ENCODE assay signal across 10 cellular contexts in genomic region chr17:50218771-50219315, GRCh38. TPM values are rescaled to one million over a fixed set of nuclear protein-coding genes. Genes with fewer than 3 reads are reported as not detected.
DNase-seq lines count a peak whose midpoint lies in the region; ATAC-seq and TF ChIP-seq lines count a peak whose summit lies in the region.
"Had no signal": no experiment of that assay in that cellular context is flagged by ENCODE, and none has a peak within 500 bp of the region (broad histone marks: within the 10 kb centered on the region; RNA-seq: fewer than 3 reads in every experiment).

No MANE protein-coding gene starts in this region.

- H3K4me3 ChIP-seq in cardiac fibroblast (replicated peaks in 1 of 2; ENCODE audit: low read depth in 2 of 2, low read length in 2 of 2): peak overlapping the region in 1 of 2 donors; percentile 3

- H3K9me3 Mint-ChIP-seq in nephron progenitor cell: no peaks in the 10 kb centered on the region
- no peaks in the 10 kb centered on the region for H3K9me3 Mint-ChIP-seq in activated T-cell treated with anti-CD3 and anti-CD28 coated beads, Interleukin-2, amount 50 U/mL, for 72 hours

- DNase-seq in ACHN: peak; percentile 87
- DNase-seq in M059J (ENCODE audit: low read depth): peak; percentile 96
- peak; percentile 92 to 97 for DNase-seq in cardiac fibroblast (ENCODE audit: low read depth in 2 of 2)
- no peak for DNase-seq in nephron progenitor cell
- no peak for DNase-seq in activated T-cell treated with anti-CD3 and anti-CD28 coated beads, Interleukin-2, amount 50 U/mL, for 72 hours
- no peak for DNase-seq in T-helper 2 cell
- DNase-seq: activated CD4-positive, CD25-positive, alpha-beta regulatory T cell treated with anti-CD3 and anti-CD28 coated beads, Interleukin-2, amount 50 U/mL, for 72 hours; NCI-H1092 treated with DMSO at 0.1 percent for 48 hours had no signal

- TF ChIP-seq CTCF in cardiac fibroblast (IDR thresholded peaks at IDR 0.05; ENCODE audit: low read depth, low read length) (no peak), nephron progenitor cell (IDR thresholded peaks at IDR 0.05) (no peak)

- peak overlapping the region; percentile 97 for H3K27ac Mint-ChIP-seq in nephron progenitor cell
- no peak overlapping the region for H3K27ac Mint-ChIP-seq in activated T-cell treated with anti-CD3 and anti-CD28 coated beads, Interleukin-2, amount 50 U/mL, for 72 hours

- no peak overlapping the region for H3K4me3 Mint-ChIP-seq in nephron progenitor cell
- H3K4me3 Mint-ChIP-seq in activated T-cell treated with anti-CD3 and anti-CD28 coated beads, Interleukin-2, amount 50 U/mL, for 72 hours: no peak overlapping the region

- H3K36me3 Mint-ChIP-seq in nephron progenitor cell (ENCODE audit: low read depth): no peaks in the 10 kb centered on the region
- H3K36me3 Mint-ChIP-seq in activated T-cell treated with anti-CD3 and anti-CD28 coated beads, Interleukin-2, amount 50 U/mL, for 72 hours (ENCODE audit: insufficient read depth in 2 of 2): no peaks in the 10 kb centered on the region

- in situ Hi-C loops in ACHN (cut with HindIII; ENCODE audit: low pct_ligation_motif_present, low pct_unique_long_range_greater_than_20kb, low sequenced_read_pairs): no loop called here

- ATAC-seq in HG03095 (IDR thresholded peaks at IDR 0.05; ENCODE audit: unreplicated experiment) (no peak), HG02973 (IDR thresholded peaks at IDR 0.05; ENCODE audit: unreplicated experiment) (no peak)
- ATAC-seq in activated T-cell treated with anti-CD3 and anti-CD28 coated beads, Interleukin-2, amount 50 U/mL, for 72 hours (replicated peaks in 1 of 2): no peak

- H3K27me3 Mint-ChIP-seq in nephron progenitor cell (ENCODE audit: low read depth, poor library complexity): peaks cover 8% of the 10 kb centered on the region
- peaks cover 21% of the 10 kb centered on the region for H3K27me3 Mint-ChIP-seq in activated T-cell treated with anti-CD3 and anti-CD28 coated beads, Interleukin-2, amount 50 U/mL, for 72 hours (ENCODE audit: low read depth)

- H3K4me1 Mint-ChIP-seq in nephron progenitor cell: peaks cover 65% of the 10 kb centered on the region
- peaks cover 6% of the 10 kb centered on the region for H3K4me1 Mint-ChIP-seq in activated T-cell treated with anti-CD3 and anti-CD28 coated beads, Interleukin-2, amount 50 U/mL, for 72 hours (ENCODE audit: low read depth)

RNA-seq across cellular contexts. Expression of gene COL1A1, which starts 17.4 kb away (rescaled TPM):
- total RNA-seq in M059J (2014; rRNA removed; shearing (Covaris generic)): 41.9 and 81.3 TPM in 2 replicates
- total RNA-seq in activated T-cell treated with anti-CD3 and anti-CD28 coated beads, Interleukin-2, amount 50 U/mL, for 72 hours: 10 to 100 TPM in 1 of 2 donors, 1 to 10 TPM in 1; 9.8 to 10.3 TPM

RNA-seq across cellular contexts. Expression of gene SGCA, which starts 53.0 kb away (rescaled TPM):
- not detected in 2 replicates for total RNA-seq in M059J (2014; rRNA removed; shearing (Covaris generic))
- 1 to 10 TPM; 1.7 to 2.3 TPM for total RNA-seq in activated T-cell treated with anti-CD3 and anti-CD28 coated beads, Interleukin-2, amount 50 U/mL, for 72 hours

RNA-seq across cellular contexts. Expression of gene TMEM92, which starts 55.4 kb away (rescaled TPM):
- 0.99 and 5.2 TPM in 2 replicates for total RNA-seq in M059J (2014; rRNA removed; shearing (Covaris generic))
- under 1 TPM in 1 of 2 donors, not detected in 1; 0.51 TPM for total RNA-seq in activated T-cell treated with anti-CD3 and anti-CD28 coated beads, Interleukin-2, amount 50 U/mL, for 72 hours

Comparison
In these comparisons a context has a peak if more than half of its experiments do, and no peak if none do; other contexts are left out.
1. DNase-seq: peak in ACHN (single experiment), M059J (single experiment) and cardiac fibroblast (2 of 2); none in nephron progenitor cell (single experiment), activated T-cell treated with anti-CD3 and anti-CD28 coated beads, Interleukin-2, amount 50 U/mL, for 72 hours (0 of 2) and T-helper 2 cell (0 of 5).